13 cellular contexts compared by ENCODE assay signal in the genomic region with DNA sequence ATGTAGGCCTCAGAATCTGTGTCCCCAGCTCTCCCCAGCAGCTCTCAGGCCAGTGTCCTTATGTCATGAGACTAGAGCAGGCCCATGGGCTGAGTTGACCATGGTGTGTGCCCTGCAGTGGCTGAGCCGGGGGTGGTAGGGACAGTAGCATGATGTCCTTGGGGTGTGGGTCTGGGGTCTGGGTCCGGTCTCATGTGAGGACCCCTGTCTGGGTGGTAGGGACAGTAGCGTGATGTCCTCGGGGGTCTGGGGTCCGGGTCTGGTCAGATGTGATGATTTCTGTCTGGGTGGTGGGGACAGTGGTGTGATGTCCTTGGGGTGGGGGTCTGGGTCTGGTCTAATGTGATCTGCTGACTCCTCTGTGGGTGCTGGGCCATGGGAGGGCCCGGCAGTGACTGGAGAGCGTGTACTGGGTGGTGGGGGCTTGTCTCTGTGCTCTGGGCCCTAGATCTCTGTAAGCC.
"Had no signal": no experiment of that assay in that cellular context is flagged by ENCODE, and none has a peak within 500 bp of the region (broad histone marks: within the 10 kb centered on the region; RNA-seq: fewer than 3 reads in every experiment).

No MANE protein-coding gene starts in this region.

- H3K27me3 ChIP-seq: cardiac muscle cell, heart left ventricle had no signal

- H3K27me3 Mint-ChIP-seq: activated naive CD4-positive, alpha-beta T cell treated with anti-CD3 and anti-CD28 coated beads, Interleukin-2, amount 50 U/mL, for 24 hours; naive thymus-derived CD8-positive, alpha-beta T cell; stimulated activated memory B cell treated with anti-CD40 and anti-IgM and Interleukin-4, amounts not matched to agents 10 μg/mL and 1 μg/mL and 100 μg/mL, for 72 hours had no signal

- H3K4me3 Mint-ChIP-seq: activated naive CD4-positive, alpha-beta T cell treated with anti-CD3 and anti-CD28 coated beads, Interleukin-2, amount 50 U/mL, for 24 hours; stimulated activated memory B cell treated with anti-CD40 and anti-IgM and Interleukin-4, amounts not matched to agents 10 μg/mL and 1 μg/mL and 100 μg/mL, for 72 hours had no signal

- H3K27ac Mint-ChIP-seq: stimulated activated memory B cell treated with anti-CD40 and anti-IgM and Interleukin-4, amounts not matched to agents 10 μg/mL and 1 μg/mL and 100 μg/mL, for 72 hours had no signal

- DNase-seq: activated CD4-positive, alpha-beta T cell treated with anti-CD3 and anti-CD28 coated beads for 1 hour; activated CD4-positive, alpha-beta T cell treated with anti-CD3 and anti-CD28 coated beads, Interleukin-2, amount 50 U/mL, for 48 hours; activated effector memory CD4-positive, alpha-beta T cell treated with Interleukin-2 at 50 U/mL for 16 hours; effector CD8-positive, alpha-beta T cell; foreskin melanocyte; naive thymus-derived CD8-positive, alpha-beta T cell had no signal

- H3K36me3 Mint-ChIP-seq: activated naive CD4-positive, alpha-beta T cell treated with anti-CD3 and anti-CD28 coated beads, Interleukin-2, amount 50 U/mL, for 24 hours; stimulated activated memory B cell treated with anti-CD40 and anti-IgM and Interleukin-4, amounts not matched to agents 10 μg/mL and 1 μg/mL and 100 μg/mL, for 72 hours had no signal

- H3K4me3 ChIP-seq: cardiac muscle cell, heart left ventricle, mucosa of descending colon had no signal

- H3K9me3 ChIP-seq: heart left ventricle, mucosa of descending colon had no signal

- ATAC-seq: left lobe of liver; mucosa of descending colon; naive thymus-derived CD8-positive, alpha-beta T cell; stimulated activated memory B cell treated with anti-CD40 and anti-IgM and Interleukin-4, amounts not matched to agents 10 μg/mL and 1 μg/mL and 100 μg/mL, for 72 hours had no signal

- H3K9me3 Mint-ChIP-seq: activated naive CD4-positive, alpha-beta T cell treated with anti-CD3 and anti-CD28 coated beads, Interleukin-2, amount 50 U/mL, for 24 hours; naive thymus-derived CD8-positive, alpha-beta T cell; stimulated activated memory B cell treated with anti-CD40 and anti-IgM and Interleukin-4, amounts not matched to agents 10 μg/mL and 1 μg/mL and 100 μg/mL, for 72 hours had no signal

- H3K27ac ChIP-seq: cardiac muscle cell, epithelial cell of prostate had no signal
